ENCODE assay signal across 35 cellular contexts in genomic region chr3:131228522-131228921, GRCh38.
"Had no signal": no experiment of that assay in that cellular context is flagged by ENCODE, and none has a peak within 500 bp of the region (broad histone marks: within the 10 kb centered on the region; RNA-seq: fewer than 3 reads in every experiment).

No MANE protein-coding gene starts in this region.

- H3K9me3 Mint-ChIP-seq: activated CD4-positive, alpha-beta memory T cell treated with anti-CD3 and anti-CD28 coated beads, Interleukin-2, amount 10 ng/mL, durations not matched to agents 7 days and 5 days; activated CD4-positive, alpha-beta T cell treated with anti-CD3 and anti-CD28 coated beads, Interleukin-2, amount 10 ng/mL, durations not matched to agents 7 days and 5 days; activated naive CD4-positive, alpha-beta T cell treated with anti-CD3 and anti-CD28 coated beads, Interleukin-2, amount 10 ng/mL, durations not matched to agents 7 days and 5 days; activated naive CD4-positive, alpha-beta T cell treated with anti-CD3 and anti-CD28 coated beads, Interleukin-2, amount 50 U/mL, for 24 hours; activated naive CD8-positive, alpha-beta T cell treated with anti-CD3 and anti-CD28 coated beads, Interleukin-2, amount 10 ng/mL, durations not matched to agents 7 days and 5 days; activated naive CD8-positive, alpha-beta T cell treated with anti-CD3 and anti-CD28 coated beads, Interleukin-2, amount 50 U/mL, for 24 hours; activated T-cell treated with anti-CD3 and anti-CD28 coated beads, Interleukin-2, amount 50 U/mL, for 24 hours; activated T-helper 2 cell treated with anti-CD3 and anti-CD28 coated beads, Interferon-gamma antibody, Interleukin-2, Interleukin-4, amounts not matched to agents 10 μg/mL and 5 μg/mL and 100 μg/mL, durations not matched to agents 14 hours and 24 hours and 36 hours; brain; central memory CD8-positive, alpha-beta T cell; T-helper 2 cell treated with Interferon-gamma antibody and Interleukin-4, amounts not matched to agents 5 μg/mL and 100 μg/mL, for 36 hours had no signal

- H3K36me3 Mint-ChIP-seq: activated CD8-positive, alpha-beta memory T cell treated with anti-CD3 and anti-CD28 coated beads, Interleukin-2, amount 10 ng/mL, durations not matched to agents 7 days and 5 days; activated naive CD4-positive, alpha-beta T cell treated with anti-CD3 and anti-CD28 coated beads, Interleukin-2, amount 10 ng/mL, durations not matched to agents 7 days and 5 days; activated naive CD8-positive, alpha-beta T cell; activated naive CD8-positive, alpha-beta T cell treated with anti-CD3 and anti-CD28 coated beads, Interleukin-2, amount 10 ng/mL, durations not matched to agents 7 days and 5 days; brain had no signal

- H3K4me3 Mint-ChIP-seq: activated CD4-positive, alpha-beta memory T cell treated with anti-CD3 and anti-CD28 coated beads, Interleukin-2, amount 10 ng/mL, durations not matched to agents 7 days and 5 days; activated CD4-positive, alpha-beta T cell treated with anti-CD3 and anti-CD28 coated beads for 36 hours; activated CD4-positive, alpha-beta T cell treated with anti-CD3 and anti-CD28 coated beads, Interleukin-2, amount 10 ng/mL, durations not matched to agents 7 days and 5 days; activated CD8-positive, alpha-beta memory T cell treated with anti-CD3 and anti-CD28 coated beads, Interleukin-2, amount 10 ng/mL, durations not matched to agents 7 days and 5 days; activated CD8-positive, alpha-beta T cell treated with anti-CD3 and anti-CD28 coated beads, Interleukin-2, amount 10 ng/mL, durations not matched to agents 7 days and 5 days; activated naive CD4-positive, alpha-beta T cell treated with anti-CD3 and anti-CD28 coated beads, Interleukin-2, amount 10 ng/mL, durations not matched to agents 7 days and 5 days; activated naive CD4-positive, alpha-beta T cell treated with anti-CD3 and anti-CD28 coated beads, Interleukin-2, amount 50 U/mL, for 24 hours; activated naive CD8-positive, alpha-beta T cell; activated naive CD8-positive, alpha-beta T cell treated with anti-CD3 and anti-CD28 coated beads, Interleukin-2, amount 10 ng/mL, durations not matched to agents 7 days and 5 days; activated naive CD8-positive, alpha-beta T cell treated with anti-CD3 and anti-CD28 coated beads, Interleukin-2, amount 50 U/mL, for 24 hours; activated T-cell treated with anti-CD3 and anti-CD28 coated beads, Interleukin-2, amount 50 U/mL, for 24 hours; brain; central memory CD8-positive, alpha-beta T cell; T-helper 2 cell treated with Interferon-gamma antibody and Interleukin-4, amounts not matched to agents 5 μg/mL and 100 μg/mL, for 36 hours had no signal

- H3K4me3 ChIP-seq: ascending aorta, cardiac muscle cell had no signal

- H3K9me3 ChIP-seq: ascending aorta had no signal

- H3K27ac ChIP-seq: ascending aorta, cardiac muscle cell, VCaP had no signal

- H3K27ac Mint-ChIP-seq: activated CD4-positive, alpha-beta memory T cell treated with anti-CD3 and anti-CD28 coated beads, Interleukin-2, amount 10 ng/mL, durations not matched to agents 7 days and 5 days; activated CD4-positive, alpha-beta T cell treated with anti-CD3 and anti-CD28 coated beads for 36 hours; activated CD4-positive, alpha-beta T cell treated with anti-CD3 and anti-CD28 coated beads, Interleukin-2, amount 10 ng/mL, durations not matched to agents 7 days and 5 days; activated CD8-positive, alpha-beta memory T cell treated with anti-CD3 and anti-CD28 coated beads, Interleukin-2, amount 10 ng/mL, durations not matched to agents 7 days and 5 days; activated CD8-positive, alpha-beta T cell treated with anti-CD3 and anti-CD28 coated beads, Interleukin-2, amount 10 ng/mL, durations not matched to agents 7 days and 5 days; activated naive CD4-positive, alpha-beta T cell treated with anti-CD3 and anti-CD28 coated beads, Interleukin-2, amount 10 ng/mL, durations not matched to agents 7 days and 5 days; activated naive CD4-positive, alpha-beta T cell treated with anti-CD3 and anti-CD28 coated beads, Interleukin-2, amount 50 U/mL, for 24 hours; activated naive CD8-positive, alpha-beta T cell; activated naive CD8-positive, alpha-beta T cell treated with anti-CD3 and anti-CD28 coated beads, Interleukin-2, amount 10 ng/mL, durations not matched to agents 7 days and 5 days; activated naive CD8-positive, alpha-beta T cell treated with anti-CD3 and anti-CD28 coated beads, Interleukin-2, amount 50 U/mL, for 24 hours; activated T-cell treated with anti-CD3 and anti-CD28 coated beads, Interleukin-2, amount 50 U/mL, for 24 hours; activated T-helper 2 cell treated with anti-CD3 and anti-CD28 coated beads, Interferon-gamma antibody, Interleukin-2, Interleukin-4, amounts not matched to agents 10 μg/mL and 5 μg/mL and 100 μg/mL, durations not matched to agents 14 hours and 24 hours and 36 hours; brain; T-helper 2 cell treated with Interferon-gamma antibody and Interleukin-4, amounts not matched to agents 5 μg/mL and 100 μg/mL, for 36 hours had no signal

- H3K36me3 ChIP-seq: ascending aorta, cardiac muscle cell had no signal

- H3K4me1 ChIP-seq: ascending aorta had no signal

- H3K4me1 Mint-ChIP-seq: activated CD4-positive, alpha-beta T cell treated with anti-CD3 and anti-CD28 coated beads for 36 hours; activated CD4-positive, alpha-beta T cell treated with anti-CD3 and anti-CD28 coated beads, Interleukin-2, amount 10 ng/mL, durations not matched to agents 7 days and 5 days; activated naive CD4-positive, alpha-beta T cell treated with anti-CD3 and anti-CD28 coated beads, Interleukin-2, amount 10 ng/mL, durations not matched to agents 7 days and 5 days; activated naive CD4-positive, alpha-beta T cell treated with anti-CD3 and anti-CD28 coated beads, Interleukin-2, amount 50 U/mL, for 24 hours; activated naive CD8-positive, alpha-beta T cell treated with anti-CD3 and anti-CD28 coated beads, Interleukin-2, amount 50 U/mL, for 24 hours; brain had no signal

- DNase-seq: activated CD4-positive, alpha-beta memory T cell treated with anti-CD3 and anti-CD28 coated beads, Interleukin-2, amount 10 ng/mL, durations not matched to agents 7 days and 5 days; activated CD4-positive, alpha-beta T cell treated with anti-CD3 and anti-CD28 coated beads for 1 hour; activated CD4-positive, alpha-beta T cell treated with anti-CD3 and anti-CD28 coated beads for 36 hours; activated CD4-positive, alpha-beta T cell treated with anti-CD3 and anti-CD28 coated beads for 48 hours; activated CD4-positive, alpha-beta T cell treated with anti-CD3 and anti-CD28 coated beads, Interleukin-2, amount 10 ng/mL, durations not matched to agents 7 days and 5 days; activated CD4-positive, alpha-beta T cell treated with anti-CD3 and anti-CD28 coated beads, Interleukin-2, amount 50 U/mL, for 48 hours; activated CD4-positive, CD25-positive, alpha-beta regulatory T cell; activated CD8-positive, alpha-beta memory T cell treated with anti-CD3 and anti-CD28 coated beads for 24 hours; activated CD8-positive, alpha-beta memory T cell treated with anti-CD3 and anti-CD28 coated beads, Interleukin-2, amount 10 ng/mL, durations not matched to agents 7 days and 5 days; activated CD8-positive, alpha-beta memory T cell treated with anti-CD3 and anti-CD28 coated beads, Interleukin-2, amount 50 U/mL, for 48 hours; activated CD8-positive, alpha-beta T cell treated with anti-CD3 and anti-CD28 coated beads, Interleukin-2, amount 10 ng/mL, durations not matched to agents 7 days and 5 days; activated effector memory CD4-positive, alpha-beta T cell treated with Interleukin-2 at 50 U/mL for 16 hours; activated gamma-delta T cell; activated naive CD4-positive, alpha-beta T cell treated with anti-CD3 and anti-CD28 coated beads, Interleukin-2, amount 10 ng/mL, durations not matched to agents 7 days and 5 days; activated naive CD4-positive, alpha-beta T cell treated with Interleukin-2 at 50 U/mL for 16 hours; activated naive CD8-positive, alpha-beta T cell treated with anti-CD3 and anti-CD28 coated beads, Interleukin-2, amount 10 ng/mL, durations not matched to agents 7 days and 5 days; activated naive CD8-positive, alpha-beta T cell treated with anti-CD3 and anti-CD28 coated beads, Interleukin-2, amount 50 U/mL, for 24 hours; activated T-cell treated with anti-CD3 and anti-CD28 coated beads, Interleukin-2, amount 50 U/mL, for 24 hours; activated T-cell treated with anti-CD3 and anti-CD28 coated beads, Interleukin-2, amount 50 U/mL, for 48 hours; amygdala; anterior cingulate cortex; caudate nucleus; cerebellar nuclear complex; T-helper 2 cell; T-helper 9 cell had no signal

- H3K27me3 Mint-ChIP-seq: activated CD4-positive, alpha-beta memory T cell treated with anti-CD3 and anti-CD28 coated beads, Interleukin-2, amount 10 ng/mL, durations not matched to agents 7 days and 5 days; activated CD4-positive, alpha-beta T cell treated with anti-CD3 and anti-CD28 coated beads for 36 hours; activated CD4-positive, alpha-beta T cell treated with anti-CD3 and anti-CD28 coated beads, Interleukin-2, amount 10 ng/mL, durations not matched to agents 7 days and 5 days; activated CD8-positive, alpha-beta memory T cell treated with anti-CD3 and anti-CD28 coated beads, Interleukin-2, amount 10 ng/mL, durations not matched to agents 7 days and 5 days; activated naive CD4-positive, alpha-beta T cell treated with anti-CD3 and anti-CD28 coated beads, Interleukin-2, amount 10 ng/mL, durations not matched to agents 7 days and 5 days; activated naive CD4-positive, alpha-beta T cell treated with anti-CD3 and anti-CD28 coated beads, Interleukin-2, amount 50 U/mL, for 24 hours; activated naive CD8-positive, alpha-beta T cell; activated naive CD8-positive, alpha-beta T cell treated with anti-CD3 and anti-CD28 coated beads, Interleukin-2, amount 10 ng/mL, durations not matched to agents 7 days and 5 days; activated naive CD8-positive, alpha-beta T cell treated with anti-CD3 and anti-CD28 coated beads, Interleukin-2, amount 50 U/mL, for 24 hours; activated T-cell treated with anti-CD3 and anti-CD28 coated beads, Interleukin-2, amount 50 U/mL, for 24 hours; brain; central memory CD8-positive, alpha-beta T cell had no signal

- H3K27me3 ChIP-seq: ascending aorta, cardiac muscle cell had no signal

- ATAC-seq: activated CD4-positive, alpha-beta T cell treated with anti-CD3 and anti-CD28 coated beads for 36 hours; activated CD4-positive, CD25-positive, alpha-beta regulatory T cell treated with anti-CD3 and anti-CD28 coated beads, Interleukin-2, amount 50 U/mL, for 24 hours; activated CD8-positive, alpha-beta memory T cell treated with anti-CD3 and anti-CD28 coated beads, Interleukin-2, amount 10 ng/mL, durations not matched to agents 7 days and 5 days; activated CD8-positive, alpha-beta T cell treated with anti-CD3 and anti-CD28 coated beads, Interleukin-2, amount 10 ng/mL, durations not matched to agents 7 days and 5 days; activated naive CD8-positive, alpha-beta T cell treated with anti-CD3 and anti-CD28 coated beads, Interleukin-2, amount 50 U/mL, for 24 hours had no signal
